Comparison of ENCODE assay signal across 12 cellular contexts in the genomic region with DNA sequence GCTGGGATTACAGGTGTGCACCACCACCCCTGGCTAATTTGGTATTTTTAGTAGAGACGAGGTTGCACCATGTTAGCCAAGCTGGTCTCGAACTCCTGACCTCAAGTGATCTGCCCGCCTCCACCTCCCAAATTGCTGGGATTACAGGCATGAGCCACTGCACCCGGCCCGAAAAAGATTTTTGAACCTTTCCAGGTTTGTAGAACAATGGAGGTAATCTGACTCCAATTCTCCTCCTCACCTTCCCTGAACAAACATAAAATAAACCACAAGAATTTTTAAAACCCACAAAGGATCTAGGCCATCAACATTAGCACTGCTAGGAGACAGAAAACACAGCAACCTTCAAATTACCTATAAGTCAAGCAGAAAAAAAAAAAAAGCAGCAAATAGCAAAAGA. TPM values are rescaled to one million over a fixed set of nuclear protein-coding genes. Genes with fewer than 3 reads are reported as not detected.
A peak's percentile ranks its signal among the peaks of the same experiment; 100 is the strongest.
DNase-seq lines count a peak whose midpoint lies in the region; TF ChIP-seq lines count a peak whose summit lies in the region.
"Had no signal": no experiment of that assay in that cellular context is flagged by ENCODE, and none has a peak within 500 bp of the region (broad histone marks: within the 10 kb centered on the region; RNA-seq: fewer than 3 reads in every experiment).

No MANE protein-coding gene starts in this region.

- CTCF ChIA-PET in RWPE1 (lab: Yijun Ruan, JAX) = no interaction called here

- no peak for TF ChIP-seq CTCF in RWPE1 (conservative IDR thresholded peaks at IDR 0.05; ENCODE audit: low read depth)
- no peak for TF ChIP-seq CTCF in thyroid gland (IDR thresholded peaks at IDR 0.05)
- no peak for TF ChIP-seq CTCF in GM20000 (IDR thresholded peaks at IDR 0.05; ENCODE audit: extremely low read depth, missing control alignments)

- no peaks in the 10 kb centered on the region for H3K36me3 ChIP-seq in KOPT-K1 (ENCODE audit: insufficient read depth, low read length)
- no peaks in the 10 kb centered on the region for H3K36me3 ChIP-seq in thyroid gland

- no peaks in the 10 kb centered on the region for H3K27me3 ChIP-seq in thyroid gland
- H3K27me3 ChIP-seq: testis had no signal

- DNase-seq in DMS53 (lab: John Stamatoyannopoulos, UW) (peak; percentile 82), RWPE1 (ENCODE audit: low spot score) (peak; percentile 36), left kidney (ENCODE audit: low read depth, low spot score) (peak; percentile 27), thyroid gland (no peak), ACHN (no peak), GM20000 (ENCODE audit: low spot score) (no peak), NCI-H1092 (lab: John Stamatoyannopoulos, UW) (no peak)
- DNase-seq: erythroblast, posterior cingulate gyrus, T-helper 1 cell, testis had no signal

- in situ Hi-C loops in ACHN (cut with HindIII; ENCODE audit: low pct_ligation_motif_present, low pct_unique_long_range_greater_than_20kb, low sequenced_read_pairs) = no loop called here

- no peaks in the 10 kb centered on the region for H3K4me1 ChIP-seq in thyroid gland
- H3K4me1 ChIP-seq: testis had no signal

- 88 to 89% methylated on average over 5 of the region's 5 CpGs for WGBS in thyroid gland, 2 donors

- H3K9me3 ChIP-seq in KOPT-K1 (ENCODE audit: insufficient read depth, low read length, poor library complexity, severe bottlenecking) (peaks cover 4% of the 10 kb centered on the region), thyroid gland (no peaks in the 10 kb centered on the region)
- H3K9me3 ChIP-seq: testis had no signal

- no peak overlapping the region for H3K4me3 ChIP-seq in thyroid gland (replicated peaks in 1 of 3)
- H3K4me3 ChIP-seq: testis had no signal

- intact Hi-C loops in thyroid gland (cut with DNase I) = no loop called here

- no peak for TF ChIP-seq POLR2A in thyroid gland (IDR thresholded peaks at IDR 0.05)

- H3K27ac ChIP-seq in KOPT-K1 (ENCODE audit: low read depth, low read length, poor library complexity, severe bottlenecking) (peak overlapping the region; percentile 51), RWPE1 (no peak overlapping the region), thyroid gland (no peak overlapping the region)
- H3K27ac ChIP-seq: testis had no signal

- POLR2A ChIA-PET in RWPE1 (lab: Yijun Ruan, JAX; ENCODE audit: low non-redundant PET) = no interaction called here

RNA-seq across cellular contexts. Expression of a gene that starts 32.3 kb away (rescaled TPM):
- total RNA-seq in thyroid gland = 100 to 1,000 TPM in 2 of 4 donors, 10 to 100 TPM in 2; 67.7 to 174 (median 122) TPM

Comparison
In these comparisons a context has a peak if more than half of its experiments do, and no peak if none do; other contexts are left out.
1. DNase-seq: peak in DMS53 (single experiment), RWPE1 (single experiment) and left kidney (single experiment); none in thyroid gland (0 of 2), ACHN (single experiment), GM20000 (single experiment) and NCI-H1092 (single experiment).